1 cellular context compared by ENCODE assay signal in the genomic region with DNA sequence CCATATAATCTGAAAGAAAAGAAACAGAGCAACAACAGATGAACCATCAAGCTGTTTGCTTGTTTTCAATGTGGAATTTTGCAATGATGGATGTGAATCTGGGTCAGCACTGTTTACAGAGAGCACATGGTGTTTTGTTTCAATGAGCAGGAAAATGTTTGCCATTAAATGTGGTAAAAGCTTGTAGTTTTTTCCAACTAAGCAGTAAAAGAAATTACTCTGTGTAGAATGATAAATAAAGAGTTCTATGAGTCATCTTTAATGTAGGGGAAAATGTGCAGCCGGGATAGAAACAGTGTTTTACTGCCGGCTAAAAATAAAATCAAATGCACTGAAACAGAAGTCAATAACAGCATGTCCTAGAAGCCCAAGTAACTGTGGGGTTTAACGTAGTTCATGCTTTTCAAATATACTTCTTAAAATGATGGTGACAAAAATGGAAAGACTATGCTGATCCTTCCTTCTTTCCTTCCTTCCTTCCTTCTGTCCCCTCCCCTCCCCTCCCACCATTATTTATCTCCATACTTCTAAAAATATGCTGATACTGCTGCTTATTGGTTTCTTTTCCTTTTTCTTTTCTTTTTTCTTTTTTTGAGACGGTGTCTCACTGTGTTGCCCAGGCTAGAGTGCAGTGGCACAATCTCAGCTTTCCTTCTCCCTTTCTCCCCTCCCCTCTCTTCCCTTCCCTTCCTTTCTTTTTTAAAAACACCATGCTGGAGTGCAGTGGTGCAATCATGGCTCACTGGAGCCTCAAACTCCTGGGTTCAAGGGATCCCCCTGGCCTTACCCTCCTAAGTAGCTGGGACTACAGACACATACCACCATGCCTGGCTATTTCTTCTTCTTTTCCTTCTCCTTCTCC.
TF ChIP-seq lines count a peak whose summit lies in the region.

No MANE protein-coding gene starts in this region.

TF ChIP-seq in A549, 52 proteins besides CTCF, POLR2A, EP300 and RAD21 (continued from another document):
- TF ChIP-seq, protein P1, sequence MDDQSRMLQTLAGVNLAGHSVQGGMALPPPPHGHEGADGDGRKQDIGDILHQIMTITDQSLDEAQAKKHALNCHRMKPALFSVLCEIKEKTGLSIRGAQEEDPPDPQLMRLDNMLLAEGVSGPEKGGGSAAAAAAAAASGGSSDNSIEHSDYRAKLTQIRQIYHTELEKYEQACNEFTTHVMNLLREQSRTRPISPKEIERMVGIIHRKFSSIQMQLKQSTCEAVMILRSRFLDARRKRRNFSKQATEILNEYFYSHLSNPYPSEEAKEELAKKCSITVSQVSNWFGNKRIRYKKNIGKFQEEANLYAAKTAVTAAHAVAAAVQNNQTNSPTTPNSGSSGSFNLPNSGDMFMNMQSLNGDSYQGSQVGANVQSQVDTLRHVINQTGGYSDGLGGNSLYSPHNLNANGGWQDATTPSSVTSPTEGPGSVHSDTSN (IDR thresholded peaks at IDR 0.05): no peak
- TF ChIP-seq KDM5A (IDR thresholded peaks at IDR 0.05) (no peak), PHF8 (IDR thresholded peaks at IDR 0.05; ENCODE audit: borderline replicate concordance, low read depth) (no peak), EHF (CRISPR knock-in tag; IDR thresholded peaks at IDR 0.05) (no peak), POLR2AphosphoS2 (conservative IDR thresholded peaks at IDR 0.05; ENCODE audit: low read length) (no peak), NR3C1 (IDR thresholded peaks at IDR 0.05) (no peak), SMC3 (IDR thresholded peaks at IDR 0.05) (no peak), HEYL (CRISPR knock-in tag; IDR thresholded peaks at IDR 0.05) (no peak)
TF ChIP-seq in A549: peak in this region for 6.
